17 cellular contexts compared by ENCODE assay signal in genomic region chr9:32294051-32294600, GRCh38.
"Had no signal": no experiment of that assay in that cellular context is flagged by ENCODE, and none has a peak within 500 bp of the region (broad histone marks: within the 10 kb centered on the region; RNA-seq: fewer than 3 reads in every experiment).

No MANE protein-coding gene starts in this region.

- H3K9me3 ChIP-seq: gastroesophageal sphincter, tibial artery, uterus had no signal

- H3K4me1 ChIP-seq: gastroesophageal sphincter, heart right ventricle, spleen, tibial artery, uterus had no signal

- H3K36me3 ChIP-seq: cardiac muscle cell, gastroesophageal sphincter, heart right ventricle, spleen, tibial artery, uterus had no signal

- H3K4me3 ChIP-seq: cardiac muscle cell, dorsolateral prefrontal cortex, gastroesophageal sphincter, heart right ventricle, spleen, tibial artery, uterus had no signal

- DNase-seq: activated CD4-positive, alpha-beta memory T cell treated with anti-CD3 and anti-CD28 coated beads, Interleukin-2, amount 10 ng/mL, durations not matched to agents 7 days and 5 days; activated CD4-positive, alpha-beta T cell treated with anti-CD3 and anti-CD28 coated beads for 48 hours; activated CD4-positive, CD25-positive, alpha-beta regulatory T cell; activated CD8-positive, alpha-beta memory T cell treated with anti-CD3 and anti-CD28 coated beads, Interleukin-2, amount 10 ng/mL, durations not matched to agents 7 days and 5 days; amniotic stem cell; dorsolateral prefrontal cortex; heart right ventricle; naive B cell; spleen; stimulated activated naive B cell treated with anti-CD40 and anti-IgM and Interleukin-4, amounts not matched to agents 10 μg/mL and 1 μg/mL and 100 μg/mL, for 72 hours; T-helper 1 cell; T-helper 9 cell; tibial artery; uterus had no signal

- H3K27me3 ChIP-seq: cardiac muscle cell, gastroesophageal sphincter, tibial artery, uterus had no signal

- H3K27ac ChIP-seq: cardiac muscle cell, dorsolateral prefrontal cortex, epithelial cell of prostate, gastroesophageal sphincter, heart right ventricle, spleen, tibial artery had no signal
